12 cellular contexts compared by ENCODE assay signal in the genomic region with DNA sequence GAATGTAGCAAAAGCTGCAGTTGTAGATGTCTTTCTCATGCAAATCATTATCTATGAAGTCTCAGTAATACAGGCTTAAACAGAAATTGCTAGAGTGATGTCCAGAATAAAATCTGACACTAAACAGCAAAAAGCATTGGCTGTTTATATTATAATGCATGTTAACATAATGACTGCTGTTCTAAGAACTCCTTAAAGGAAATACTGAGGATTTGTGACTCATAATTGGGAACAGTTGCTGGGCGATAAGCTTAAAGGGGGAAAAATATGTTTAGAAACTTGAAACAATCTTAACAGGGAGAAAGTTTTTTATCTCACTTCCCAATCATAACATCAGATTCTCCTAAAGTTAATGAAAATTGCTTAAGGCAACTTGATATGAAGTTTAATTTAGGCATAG. TPM values are rescaled to one million over a fixed set of nuclear protein-coding genes. Genes with fewer than 3 reads are reported as not detected.
DNase-seq lines count a peak whose midpoint lies in the region; ATAC-seq and TF ChIP-seq lines count a peak whose summit lies in the region.
"Had no signal": no experiment of that assay in that cellular context is flagged by ENCODE, and none has a peak within 500 bp of the region (broad histone marks: within the 10 kb centered on the region; RNA-seq: fewer than 3 reads in every experiment).

No MANE protein-coding gene starts in this region.

- peaks cover 39% of the 10 kb centered on the region for H3K36me3 ChIP-seq in cardiac muscle cell
- H3K36me3 ChIP-seq in right atrium auricular region: peaks cover 31% of the 10 kb centered on the region

- DNase-seq in cardiac muscle cell (ENCODE audit: low read depth in 1 of 2, low spot score in 1 of 2) (peak in 1 of 2 donors; percentile 61), right atrium auricular region (ENCODE audit: low spot score) (no peak), amniotic stem cell (lab: John Stamatoyannopoulos, UW) (peak; percentile 70), foreskin keratinocyte (peak in 1 of 2 donors; percentile 47), type B pancreatic cell (ENCODE audit: extremely low spot score, unreplicated experiment) (no peak), NCI-H1694 (lab: John Stamatoyannopoulos, UW) (no peak), AML-193 (lab: John Stamatoyannopoulos, UW) (no peak), GOT3 (lab: John Stamatoyannopoulos, UW) (no peak)
- DNase-seq: heart left ventricle, NCI-H1092 treated with DMSO at 0.1 percent for 48 hours had no signal

- no peaks in the 10 kb centered on the region for H3K27me3 Mint-ChIP-seq in type B pancreatic cell

- no peaks in the 10 kb centered on the region for H3K9me3 ChIP-seq in cardiac muscle cell (ENCODE audit: low read depth)
- no peaks in the 10 kb centered on the region for H3K9me3 ChIP-seq in right atrium auricular region
- H3K9me3 ChIP-seq: BLaER1, HAP-1, heart left ventricle had no signal

- peak overlapping the region; percentile 12 for H3K4me3 Mint-ChIP-seq in type B pancreatic cell

- peak overlapping the region; percentile 32 for H3K27ac ChIP-seq in cardiac muscle cell
- no peak overlapping the region for H3K27ac ChIP-seq in right atrium auricular region
- H3K27ac ChIP-seq in foreskin keratinocyte: peak overlapping the region; percentile 7
- H3K27ac ChIP-seq: BLaER1 had no signal

- peaks cover 30% of the 10 kb centered on the region for H3K36me3 Mint-ChIP-seq in type B pancreatic cell

- no peaks in the 10 kb centered on the region for H3K9me3 Mint-ChIP-seq in type B pancreatic cell

- H3K4me1 Mint-ChIP-seq in type B pancreatic cell (ENCODE audit: unreplicated experiment): peaks cover 33% of the 10 kb centered on the region

- peak overlapping the region; percentile 43 for H3K27ac Mint-ChIP-seq in type B pancreatic cell

- H3K27me3 ChIP-seq in cardiac muscle cell (no peaks in the 10 kb centered on the region), right atrium auricular region (no peaks in the 10 kb centered on the region), foreskin keratinocyte (no peaks in the 10 kb centered on the region)
- H3K27me3 ChIP-seq: BLaER1, heart left ventricle had no signal

- H3K4me3 ChIP-seq in cardiac muscle cell: no peak overlapping the region
- no peak overlapping the region for H3K4me3 ChIP-seq in right atrium auricular region
- H3K4me3 ChIP-seq: BLaER1, HAP-1 had no signal

- TF ChIP-seq CTCF in cardiac muscle cell (IDR thresholded peaks at IDR 0.05; ENCODE audit: low read depth, low read length) (no peak), right atrium auricular region (IDR thresholded peaks at IDR 0.05) (no peak), foreskin keratinocyte (conservative IDR thresholded peaks at IDR 0.05) (no peak), type B pancreatic cell (conservative IDR thresholded peaks at IDR 0.05) (no peak)

- peak; percentile 49 for ATAC-seq in foreskin keratinocyte
- ATAC-seq: heart left ventricle had no signal

- peaks cover 53% of the 10 kb centered on the region for H3K4me1 ChIP-seq in cardiac muscle cell (ENCODE audit: low read depth)
- peaks cover 0 to 63% of the 10 kb centered on the region in 2 donors for H3K4me1 ChIP-seq in right atrium auricular region
- H3K4me1 ChIP-seq in foreskin keratinocyte: peaks cover 60% of the 10 kb centered on the region
- H3K4me1 ChIP-seq: BLaER1 had no signal

RNA-seq across cellular contexts. Expression of gene TIPARP, which starts 17.5 kb away (rescaled TPM):
- total RNA-seq in cardiac muscle cell (71.4 and 115 TPM in 2 replicates), right atrium auricular region (10 to 100 TPM; 39.9 to 47.2 TPM), foreskin keratinocyte (111 and 116 TPM in 2 replicates), type B pancreatic cell (ENCODE audit: low replicate concordance) (37.5 and 48.1 TPM in 2 replicates)
- polyA plus RNA-seq in cardiac muscle cell (22.2 and 37.1 TPM in 2 replicates), foreskin keratinocyte (45.3 and 50.3 TPM in 2 replicates)

Comparison
In these comparisons a context has a peak if more than half of its experiments do, and no peak if none do; other contexts are left out.
1. H3K27ac ChIP-seq: peak in cardiac muscle cell (single experiment) and foreskin keratinocyte (single experiment); none in right atrium auricular region (0 of 2).